ENCODE assay signal across 8 cellular contexts in genomic region chr21:14120091-14120734, GRCh38.
DNase-seq lines count a peak whose midpoint lies in the region; ATAC-seq and TF ChIP-seq lines count a peak whose summit lies in the region.

No MANE protein-coding gene starts in this region.

- WGBS in aorta, 2 donors, result 37 to 53% methylated on average over 4 of the region's 4 CpGs

- H3K4me3 ChIP-seq in dorsolateral prefrontal cortex (no peak overlapping the region), neural progenitor cell (no peak overlapping the region), aorta (ENCODE audit: low read length in 2 of 2) (no peak overlapping the region)

- peaks cover 36% of the 10 kb centered on the region for H3K9me3 Mint-ChIP-seq in neural progenitor cell

- H3K36me3 ChIP-seq in neural progenitor cell (no peaks in the 10 kb centered on the region), aorta (ENCODE audit: control insufficient read depth in 1 of 2, insufficient read depth in 2 of 2, low read length in 1 of 2) (no peaks in the 10 kb centered on the region)

- DNase-seq in DMS53 (lab: John Stamatoyannopoulos, UW), result peak; percentile 79
- peak; percentile 21 for DNase-seq in RKO (ENCODE audit: low spot score)
- DNase-seq in dorsolateral prefrontal cortex, result peak in 6 of 10 donors; percentile 38 to 74 (median 58)
- DNase-seq in neural progenitor cell (ENCODE audit: low spot score), result peak; percentile 59
- DNase-seq in aorta, result no peak

- TF ChIP-seq CTCF in dorsolateral prefrontal cortex (IDR thresholded peaks at IDR 0.05 in 54 of 56, conservative IDR thresholded peaks at IDR 0.05 in 2 of 56; ENCODE audit: low read depth in 1 of 56, partially characterized antibody in 56 of 56), result peak; percentile 17 to 73 (median 60)
- peak; percentile 82 for TF ChIP-seq CTCF in neural progenitor cell (IDR thresholded peaks at IDR 0.05)

- H4K20me1 ChIP-seq in neural progenitor cell (ENCODE audit: low read depth), result no peaks in the 10 kb centered on the region

- H3K27ac ChIP-seq in dorsolateral prefrontal cortex, result no peak overlapping the region
- no peak overlapping the region for H3K27ac ChIP-seq in neural progenitor cell
- no peak overlapping the region for H3K27ac ChIP-seq in aorta (ENCODE audit: low read depth in 1 of 2, low read length in 2 of 2)

- no peak overlapping the region for H2AFZ ChIP-seq in neural progenitor cell (replicated peaks)

- no peak overlapping the region for H3K4me3 Mint-ChIP-seq in neural progenitor cell

- ATAC-seq in GM19035 (IDR thresholded peaks at IDR 0.05; ENCODE audit: unreplicated experiment) (peak; percentile 67), HG03432 (IDR thresholded peaks at IDR 0.05; ENCODE audit: unreplicated experiment) (peak; percentile 50), GM21528 (IDR thresholded peaks at IDR 0.05; ENCODE audit: low FRiP score, unreplicated experiment) (no peak), aorta (ENCODE audit: low FRiP score) (no peak)

- H3K9ac ChIP-seq in neural progenitor cell, result no peak overlapping the region

- no peak overlapping the region for H3K27ac Mint-ChIP-seq in neural progenitor cell

- H3K79me2 ChIP-seq in neural progenitor cell (ENCODE audit: low read depth), result no peaks in the 10 kb centered on the region

- H3K9me3 ChIP-seq in neural progenitor cell (ENCODE audit: low read depth) (no peaks in the 10 kb centered on the region), aorta (ENCODE audit: control insufficient read depth, low read length) (no peaks in the 10 kb centered on the region)

- H3K27me3 Mint-ChIP-seq in neural progenitor cell (ENCODE audit: insufficient read depth, low read depth), result peaks cover 5% of the 10 kb centered on the region

- H3K27me3 ChIP-seq in dorsolateral prefrontal cortex (no peaks in the 10 kb centered on the region), neural progenitor cell (no peaks in the 10 kb centered on the region), aorta (ENCODE audit: control insufficient read depth in 1 of 2, insufficient read depth in 2 of 2, low read length in 1 of 2) (no peaks in the 10 kb centered on the region)

- no peaks in the 10 kb centered on the region for H3K4me1 Mint-ChIP-seq in neural progenitor cell

- peaks cover 18% of the 10 kb centered on the region for H3K36me3 Mint-ChIP-seq in neural progenitor cell

- no peak overlapping the region for H3K4me2 ChIP-seq in neural progenitor cell

- H3K4me1 ChIP-seq in neural progenitor cell, result no peaks in the 10 kb centered on the region
- H3K4me1 ChIP-seq in aorta (ENCODE audit: control insufficient read depth in 1 of 2, insufficient read depth in 2 of 2, low read length in 2 of 2), result no peaks in the 10 kb centered on the region

- H3F3A ChIP-seq in neural progenitor cell (ENCODE audit: low read depth), result no peaks in the 10 kb centered on the region

- intact Hi-C loops in dorsolateral prefrontal cortex (cut with DNase I), result no loop called here
- intact Hi-C loops in aorta (cut with DNase I), result no loop called here

Comparison
In these comparisons a context has a peak if more than half of its experiments do, and no peak if none do; other contexts are left out.
1. DNase-seq: peak in DMS53 (single experiment), RKO (single experiment), dorsolateral prefrontal cortex (6 of 10) and neural progenitor cell (single experiment); none in aorta (0 of 2).
2. ATAC-seq: peak in GM19035 (single experiment) and HG03432 (single experiment); none in GM21528 (single experiment) and aorta (single experiment).